ENCODE assay signal across 11 cellular contexts in genomic region chr22:37641251-37641949, GRCh38. TPM values are rescaled to one million over a fixed set of nuclear protein-coding genes. Genes with fewer than 3 reads are reported as not detected.
A peak's percentile ranks its signal among the peaks of the same experiment; 100 is the strongest.
DNase-seq lines count a peak whose midpoint lies in the region; ATAC-seq, FAIRE-seq and TF ChIP-seq lines count a peak whose summit lies in the region.
"Had no signal": no experiment of that assay in that cellular context is flagged by ENCODE, and none has a peak within 500 bp of the region (broad histone marks: within the 10 kb centered on the region; RNA-seq: fewer than 3 reads in every experiment).

No MANE protein-coding gene starts in this region.

- H3K36me3 Mint-ChIP-seq in neural progenitor cell: no peaks in the 10 kb centered on the region

- ATAC-seq in HG03354 (IDR thresholded peaks at IDR 0.05; ENCODE audit: poor library complexity, severe bottlenecking, unreplicated experiment): no peak
- ATAC-seq: gastroesophageal sphincter, right lobe of liver had no signal

- no peak for TF ChIP-seq CTCF in DOHH2 (IDR thresholded peaks at IDR 0.05; ENCODE audit: low read depth, low read length, poor library complexity, severe bottlenecking)
- no peak for TF ChIP-seq CTCF in OCI-LY3 (IDR thresholded peaks at IDR 0.05; ENCODE audit: low read depth, low read length)
- no peak for TF ChIP-seq CTCF in neural progenitor cell (IDR thresholded peaks at IDR 0.05)
- TF ChIP-seq CTCF in D721Med (IDR thresholded peaks at IDR 0.05; ENCODE audit: insufficient read depth, missing control alignments): no peak

- FAIRE-seq in D721Med (lab: Jason Lieb, UNC): no peak
- no peak for FAIRE-seq in H54 (lab: Jason Lieb, UNC)

- H3K9ac ChIP-seq in OCI-LY3 (ENCODE audit: low read length) (peak overlapping the region; percentile 99; the same call in 1 of the 2 replicates), duodenal mucosa (ENCODE audit: low read depth in 1 of 2, low read length in 2 of 2) (peak overlapping the region; percentile 52 to 96), neural progenitor cell (no peak overlapping the region)

- H3F3A ChIP-seq in DOHH2 (ENCODE audit: control insufficient read depth, insufficient read depth): peaks cover 15% of the 10 kb centered on the region; the same call in 1 of the 2 replicates
- H3F3A ChIP-seq in neural progenitor cell (ENCODE audit: low read depth): peaks cover 28% of the 10 kb centered on the region

- H3K27ac ChIP-seq in DOHH2 (ENCODE audit: low read depth, low read length) (0 out of 2 replicates have a peak overlapping the region, but pooled peaks have one; percentile 7), OCI-LY3 (ENCODE audit: low read length) (peak overlapping the region; percentile 80), duodenal mucosa (ENCODE audit: low read depth, low read length) (peak overlapping the region; percentile 77), neural progenitor cell (no peak overlapping the region)

- H3K36me3 ChIP-seq in DOHH2 (ENCODE audit: control insufficient read depth, low read length) (peaks cover 30% of the 10 kb centered on the region), OCI-LY3 (replicated peaks; ENCODE audit: low read depth, low read length) (peaks cover 35% of the 10 kb centered on the region), duodenal mucosa (ENCODE audit: control insufficient read depth in 1 of 2, insufficient read depth in 2 of 2, low read length in 2 of 2) (peaks cover 11 to 39% of the 10 kb centered on the region in 2 donors), neural progenitor cell (no peaks in the 10 kb centered on the region)
- H3K36me3 ChIP-seq: right lobe of liver had no signal

- H3K9me3 ChIP-seq in DOHH2 (ENCODE audit: control insufficient read depth, insufficient read depth, low read length): no peaks in the 10 kb centered on the region
- H3K9me3 ChIP-seq in OCI-LY3 (ENCODE audit: insufficient read depth, low read length): no peaks in the 10 kb centered on the region
- H3K9me3 ChIP-seq in duodenal mucosa (ENCODE audit: control insufficient read depth in 1 of 2, low read length in 2 of 2): no peaks in the 10 kb centered on the region
- H3K9me3 ChIP-seq in neural progenitor cell (ENCODE audit: low read depth): no peaks in the 10 kb centered on the region
- H3K9me3 ChIP-seq: gastroesophageal sphincter, right lobe of liver had no signal

- peaks cover 23% of the 10 kb centered on the region for H3K4me1 Mint-ChIP-seq in neural progenitor cell

- peaks cover 6% of the 10 kb centered on the region for H3K27me3 Mint-ChIP-seq in neural progenitor cell (ENCODE audit: insufficient read depth, low read depth)

- H3K9me2 ChIP-seq in DOHH2 (replicated peaks; ENCODE audit: control insufficient read depth, low read length): no peaks in the 10 kb centered on the region

- peak overlapping the region; percentile 97 for H3K4me2 ChIP-seq in DOHH2 (ENCODE audit: low read length)
- peak overlapping the region; percentile 90 for H3K4me2 ChIP-seq in OCI-LY3 (ENCODE audit: low read length)
- H3K4me2 ChIP-seq in neural progenitor cell: peak overlapping the region; percentile 96

- no peak overlapping the region for H3K27ac Mint-ChIP-seq in neural progenitor cell

- H3K4me3 Mint-ChIP-seq in neural progenitor cell: no peak overlapping the region

- H3K4me1 ChIP-seq in DOHH2 (ENCODE audit: control insufficient read depth, low read length) (peaks cover 29% of the 10 kb centered on the region), OCI-LY3 (ENCODE audit: low read length) (peaks cover 41% of the 10 kb centered on the region), duodenal mucosa (ENCODE audit: control insufficient read depth in 1 of 2, insufficient read depth in 2 of 2, low read length in 2 of 2) (peaks cover 55 to 65% of the 10 kb centered on the region in 2 donors), neural progenitor cell (peaks cover 8% of the 10 kb centered on the region)

- TF ChIP-seq POLR2A in H54 (IDR thresholded peaks at IDR 0.05; ENCODE audit: low read depth, low read length): no peak

- DNase-seq in neural progenitor cell (ENCODE audit: low spot score) (no peak), NAMALWA (ENCODE audit: low spot score) (no peak), D721Med (ENCODE audit: insufficient read length, low spot score) (no peak), H54 (ENCODE audit: insufficient read length, low spot score) (no peak)

- H3K27me3 ChIP-seq in DOHH2 (ENCODE audit: control insufficient read depth, low read length) (no peaks in the 10 kb centered on the region), OCI-LY3 (ENCODE audit: low read depth, low read length) (no peaks in the 10 kb centered on the region), duodenal mucosa (ENCODE audit: control insufficient read depth in 1 of 2, insufficient read depth in 2 of 2, low read length in 2 of 2) (no peaks in the 10 kb centered on the region), neural progenitor cell (no peaks in the 10 kb centered on the region)
- H3K27me3 ChIP-seq: right lobe of liver had no signal

- H3K79me2 ChIP-seq in DOHH2 (ENCODE audit: control insufficient read depth, low read length): peaks cover 9% of the 10 kb centered on the region
- peaks cover 36% of the 10 kb centered on the region for H3K79me2 ChIP-seq in OCI-LY3 (ENCODE audit: low read length)
- peaks cover 6% of the 10 kb centered on the region for H3K79me2 ChIP-seq in neural progenitor cell (ENCODE audit: low read depth)

- H3K4me3 ChIP-seq in DOHH2 (ENCODE audit: low read length): peak overlapping the region; percentile 79; the same call in 1 of the 2 replicates
- H3K4me3 ChIP-seq in OCI-LY3 (ENCODE audit: low read length): peak overlapping the region; percentile 94
- H3K4me3 ChIP-seq in duodenal mucosa (ENCODE audit: low read depth in 1 of 2, low read length in 2 of 2): peak overlapping the region; percentile 90 to 91
- no peak overlapping the region for H3K4me3 ChIP-seq in neural progenitor cell
- H3K4me3 ChIP-seq: lung had no signal

- H2AFZ ChIP-seq in OCI-LY3 (ENCODE audit: low read depth, low read length) (no peak overlapping the region), neural progenitor cell (replicated peaks) (no peak overlapping the region)

- H4K20me1 ChIP-seq in DOHH2 (ENCODE audit: control insufficient read depth, insufficient read depth, low read depth, low read length): no peaks in the 10 kb centered on the region
- H4K20me1 ChIP-seq in OCI-LY3 (ENCODE audit: insufficient read depth, low read length): peaks cover 4% of the 10 kb centered on the region; the same call in 1 of the 2 replicates
- peaks cover 8% of the 10 kb centered on the region for H4K20me1 ChIP-seq in neural progenitor cell (ENCODE audit: low read depth)

- no peaks in the 10 kb centered on the region for H3K9me3 Mint-ChIP-seq in neural progenitor cell

RNA-seq across cellular contexts. Expression of gene SH3BP1, which starts 1.9 kb away (rescaled TPM):
- total RNA-seq in neural progenitor cell (ENCODE audit: low replicate concordance): 10.3 and 10.9 TPM in 2 replicates

RNA-seq across cellular contexts. Expression of gene PDXP, which starts 17.1 kb away (rescaled TPM):
- 25.1 and 57.0 TPM in 2 replicates for total RNA-seq in neural progenitor cell (ENCODE audit: low replicate concordance)

RNA-seq across cellular contexts. Expression of gene GGA1, which starts 32.8 kb away (rescaled TPM):
- 62.3 and 71.7 TPM in 2 replicates for total RNA-seq in neural progenitor cell (ENCODE audit: low replicate concordance)

RNA-seq across cellular contexts. Expression of gene LGALS1, which starts 34.0 kb away (rescaled TPM):
- total RNA-seq in neural progenitor cell (ENCODE audit: low replicate concordance): 14.9 and 42.9 TPM in 2 replicates

RNA-seq across cellular contexts. Expression of gene NOL12, which starts 44.7 kb away (rescaled TPM):
- total RNA-seq in neural progenitor cell (ENCODE audit: low replicate concordance): 23.7 and 28.7 TPM in 2 replicates
